8 cellular contexts compared by ENCODE assay signal in the genomic region with DNA sequence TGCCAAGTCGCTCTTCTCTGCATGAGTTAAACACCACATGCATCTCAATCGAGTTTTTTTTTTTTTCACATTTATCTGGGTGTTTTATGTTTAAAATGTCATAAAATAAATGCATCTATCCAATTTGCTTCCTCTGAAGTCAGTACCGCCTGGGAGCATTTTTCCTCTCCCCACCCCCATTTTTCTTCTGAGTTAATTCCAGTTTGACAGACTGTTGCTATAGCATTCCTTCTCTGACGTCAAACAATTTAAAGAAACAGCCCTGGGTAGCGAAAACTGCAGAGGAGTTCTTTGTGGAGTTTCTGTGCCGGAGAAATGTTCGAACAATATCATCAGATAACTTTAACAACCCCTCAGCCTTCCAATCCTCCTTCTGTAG. TPM values are rescaled to one million over a fixed set of nuclear protein-coding genes. Genes with fewer than 3 reads are reported as not detected.
DNase-seq lines count a peak whose midpoint lies in the region; ATAC-seq, FAIRE-seq and TF ChIP-seq lines count a peak whose summit lies in the region.

No MANE protein-coding gene starts in this region.

- no peak for FAIRE-seq in GM19239 (lab: Jason Lieb, UNC)

- H3K4me3 Mint-ChIP-seq in stimulated activated naive CD8-positive, alpha-beta T cell treated with anti-CD3 and anti-CD28 coated beads, Interleukin-15, amount 100 ng/mL, for 72 hours: peak overlapping the region; percentile 89 to 90

- H3K4me3 ChIP-seq in WI38 (ENCODE audit: low read depth, low read length): peak overlapping the region; percentile 67

- no peak for TF ChIP-seq CTCF in WI38 (IDR thresholded peaks at IDR 0.05; ENCODE audit: low read depth, low read length)

- no peak overlapping the region for H3K27ac Mint-ChIP-seq in stimulated activated naive CD8-positive, alpha-beta T cell treated with anti-CD3 and anti-CD28 coated beads, Interleukin-15, amount 100 ng/mL, for 72 hours

- peaks cover 86% of the 10 kb centered on the region for H3K27me3 Mint-ChIP-seq in stimulated activated naive CD8-positive, alpha-beta T cell treated with anti-CD3 and anti-CD28 coated beads, Interleukin-15, amount 100 ng/mL, for 72 hours

- DNase-seq in DMS 273 (lab: John Stamatoyannopoulos, UW; ENCODE audit: unreplicated experiment) (peak; percentile 49), DMS 273 treated with DMSO at 0.1 percent for 48 hours (lab: John Stamatoyannopoulos, UW) (no peak), hepatic stellate cell (ENCODE audit: low spot score) (peak; percentile 74), GM19239 (ENCODE audit: insufficient read length, low spot score) (no peak), cerebellum (ENCODE audit: low spot score) (no peak)
- DNase-seq in stimulated activated naive CD8-positive, alpha-beta T cell treated with anti-CD3 and anti-CD28 coated beads, Interleukin-15, amount 100 ng/mL, for 72 hours: no peak

- H3K9me3 Mint-ChIP-seq in stimulated activated naive CD8-positive, alpha-beta T cell treated with anti-CD3 and anti-CD28 coated beads, Interleukin-15, amount 100 ng/mL, for 72 hours: no peaks in the 10 kb centered on the region

- ATAC-seq in stimulated activated naive CD8-positive, alpha-beta T cell treated with anti-CD3 and anti-CD28 coated beads, Interleukin-15, amount 100 ng/mL, for 72 hours: no peak
- no peak for ATAC-seq in HG03439 (IDR thresholded peaks at IDR 0.05; ENCODE audit: unreplicated experiment)

- peaks cover 16% of the 10 kb centered on the region for H3K4me1 Mint-ChIP-seq in stimulated activated naive CD8-positive, alpha-beta T cell treated with anti-CD3 and anti-CD28 coated beads, Interleukin-15, amount 100 ng/mL, for 72 hours

RNA-seq across cellular contexts. Expression of gene GNB4, which starts 0.9 kb away (rescaled TPM):
- total RNA-seq in cerebellum: 58.7 TPM

Comparison
In these comparisons a context has a peak if more than half of its experiments do, and no peak if none do; other contexts are left out.
1. DNase-seq: peak in DMS 273 (single experiment) and hepatic stellate cell (single experiment); none in DMS 273 treated with DMSO at 0.1 percent for 48 hours (single experiment), stimulated activated naive CD8-positive, alpha-beta T cell treated with anti-CD3 and anti-CD28 coated beads, Interleukin-15, amount 100 ng/mL, for 72 hours (0 of 2), GM19239 (single experiment) and cerebellum (single experiment).